ENCODE assay signal across 13 cellular contexts in genomic region chr3:159458010-159458409, GRCh38.
DNase-seq lines count a peak whose midpoint lies in the region; ATAC-seq and TF ChIP-seq lines count a peak whose summit lies in the region.
"Had no signal": no experiment of that assay in that cellular context is flagged by ENCODE, and none has a peak within 500 bp of the region (broad histone marks: within the 10 kb centered on the region; RNA-seq: fewer than 3 reads in every experiment).

No MANE protein-coding gene starts in this region.

- no peak for ATAC-seq in GM21360 (IDR thresholded peaks at IDR 0.05; ENCODE audit: unreplicated experiment)
- no peak for ATAC-seq in HG02884 (IDR thresholded peaks at IDR 0.05; ENCODE audit: unreplicated experiment)
- ATAC-seq: Right ventricle myocardium inferior; stimulated activated naive CD8-positive, alpha-beta T cell treated with anti-CD3 and anti-CD28 coated beads, Interleukin-15, Interleukin-2, amounts not matched to agents 100 U/mL and 50 U/mL, for 24 hours had no signal

- no peak overlapping the region for H3K4me3 Mint-ChIP-seq in CD4-positive, alpha-beta memory T cell
- H3K4me3 Mint-ChIP-seq: CD8-positive, alpha-beta memory T cell had no signal

- H3K36me3 ChIP-seq in CD4-positive, alpha-beta memory T cell (ENCODE audit: insufficient read depth, low read length): no peaks in the 10 kb centered on the region

- CTCF ChIA-PET in AG04450 (lab: Charles Lee): interaction anchor here (1.1 to 1.5 kb wide), 3 partner anchors 129 to 343 kb away, joined by 3 read pairs; no protein-coding TSS in a partner anchor
- CTCF ChIA-PET in CD4-positive, alpha-beta memory T cell (lab: Charles Lee; ENCODE audit: partially characterized antibody): no interaction called here

- no peaks in the 10 kb centered on the region for H3K9me3 ChIP-seq in AG04450 (ENCODE audit: control insufficient read depth, insufficient read depth, low read length)
- H3K9me3 ChIP-seq in CD4-positive, alpha-beta memory T cell (ENCODE audit: control insufficient read depth in 1 of 2, low read length in 2 of 2): no peaks in the 10 kb centered on the region

- intact Hi-C loops in CD4-positive, alpha-beta memory T cell (cut with micrococcal nuclease): no loop called here

- no peaks in the 10 kb centered on the region for H3K27me3 Mint-ChIP-seq in CD4-positive, alpha-beta memory T cell

- H3K4me1 Mint-ChIP-seq in CD4-positive, alpha-beta memory T cell: no peaks in the 10 kb centered on the region
- H3K4me1 Mint-ChIP-seq: CD8-positive, alpha-beta memory T cell had no signal

- no peaks in the 10 kb centered on the region for H3K4me1 ChIP-seq in CD4-positive, alpha-beta memory T cell (ENCODE audit: insufficient read depth, low read length)

- no peak overlapping the region for H3K4me3 ChIP-seq in AG04450 (ENCODE audit: low read depth, low read length)
- no peak overlapping the region for H3K4me3 ChIP-seq in CD4-positive, alpha-beta memory T cell (ENCODE audit: low read length in 2 of 2)
- H3K4me3 ChIP-seq: skin epidermis had no signal

- no peaks in the 10 kb centered on the region for H3K27me3 ChIP-seq in AG04450 (ENCODE audit: control insufficient read depth, insufficient read depth, low read length)
- H3K27me3 ChIP-seq in CD4-positive, alpha-beta memory T cell (ENCODE audit: insufficient read depth, low read length): no peaks in the 10 kb centered on the region

- H3K9me3 Mint-ChIP-seq in CD4-positive, alpha-beta memory T cell: peaks cover 0 to 5% (median 0%) of the 10 kb centered on the region in 8 donors

- no peak overlapping the region for H3K27ac ChIP-seq in AG04450 (ENCODE audit: low read depth, low read length)
- H3K27ac ChIP-seq in CD4-positive, alpha-beta memory T cell (ENCODE audit: low read depth, low read length): no peak overlapping the region
- H3K27ac ChIP-seq: skin epidermis had no signal

- DNase-seq in AG04450 (ENCODE audit: low read depth, low spot score): peak; percentile 69
- DNase-seq in HK-2 (ENCODE audit: unreplicated experiment): peak; percentile 44
- DNase-seq in amniotic stem cell (lab: John Stamatoyannopoulos, UW): peak; percentile 72
- peak; percentile 26 for DNase-seq in iPS-NIHi11 (ENCODE audit: low spot score)
- DNase-seq in CD4-positive, alpha-beta memory T cell: no peak
- no peak for DNase-seq in DMS153 treated with DMSO at 0.1 percent for 48 hours (lab: John Stamatoyannopoulos, UW; ENCODE audit: unreplicated experiment)
- DNase-seq: CD8-positive, alpha-beta memory T cell; left cardiac atrium; stimulated activated naive CD8-positive, alpha-beta T cell treated with anti-CD3 and anti-CD28 coated beads, Interleukin-15, Interleukin-2, amounts not matched to agents 100 U/mL and 50 U/mL, for 24 hours had no signal

- no peaks in the 10 kb centered on the region for H3K36me3 Mint-ChIP-seq in CD4-positive, alpha-beta memory T cell

- no peak for TF ChIP-seq CTCF in AG04450 (IDR thresholded peaks at IDR 0.05; ENCODE audit: low read depth, low read length)

- no peak overlapping the region for H3K27ac Mint-ChIP-seq in CD4-positive, alpha-beta memory T cell
- H3K27ac Mint-ChIP-seq: CD8-positive, alpha-beta memory T cell had no signal

- POLR2A ChIA-PET in AG04450 (lab: Yijun Ruan, JAX): interaction anchor here (0.6 kb wide), 1 partner anchor 1348 kb away, joined by 3 read pairs; the partner anchor contains the start of gene RSRC1
- POLR2A ChIA-PET in CD4-positive, alpha-beta memory T cell (lab: Charles Lee; ENCODE audit: partially characterized antibody): no interaction called here

Comparison
In these comparisons a context has a peak if more than half of its experiments do, and no peak if none do; other contexts are left out.
1. DNase-seq: peak in AG04450 (single experiment), HK-2 (single experiment), amniotic stem cell (single experiment) and iPS-NIHi11 (single experiment); none in CD4-positive, alpha-beta memory T cell (0 of 5) and DMS153 treated with DMSO at 0.1 percent for 48 hours (single experiment).